12 cellular contexts compared by ENCODE assay signal in genomic region chr7:44961844-44962482, GRCh38. TPM values are rescaled to one million over a fixed set of nuclear protein-coding genes. Genes with fewer than 3 reads are reported as not detected.
DNase-seq lines count a peak whose midpoint lies in the region; ATAC-seq and TF ChIP-seq lines count a peak whose summit lies in the region.
"Had no signal": no experiment of that assay in that cellular context is flagged by ENCODE, and none has a peak within 500 bp of the region (broad histone marks: within the 10 kb centered on the region; RNA-seq: fewer than 3 reads in every experiment).

No MANE protein-coding gene starts in this region.

- H3K9me3 Mint-ChIP-seq in activated T-cell treated with anti-CD3 and anti-CD28 coated beads, Interleukin-2, amount 50 U/mL, for 4 hours: no peaks in the 10 kb centered on the region

- intact Hi-C loops in left lung (cut with DNase I): loop anchor here in 1 of 2 donors (10.0 kb wide), 1 partner anchor 173 kb away; no protein-coding TSS in a partner anchor

- H3K27ac ChIP-seq in left lung (no peak overlapping the region), stomach smooth muscle (ENCODE audit: low read length) (no peak overlapping the region)

- H3K36me3 ChIP-seq in left lung (peaks cover 0 to 51% of the 10 kb centered on the region in 2 donors), stomach smooth muscle (ENCODE audit: control insufficient read depth in 2 of 2, insufficient read depth in 2 of 2, low read length in 2 of 2) (no peaks in the 10 kb centered on the region)

- ATAC-seq in activated T-cell treated with anti-CD3 and anti-CD28 coated beads, Interleukin-2, amount 50 U/mL, for 4 hours: no peak
- ATAC-seq in left lung (peak; percentile 10), GM21619 (IDR thresholded peaks at IDR 0.05; ENCODE audit: unreplicated experiment) (no peak)

- no peak for TF ChIP-seq CTCF in left lung (IDR thresholded peaks at IDR 0.05)

- H3K36me3 Mint-ChIP-seq in activated T-cell treated with anti-CD3 and anti-CD28 coated beads, Interleukin-2, amount 50 U/mL, for 4 hours (ENCODE audit: insufficient read depth): peaks cover 16% of the 10 kb centered on the region

- no peak overlapping the region for H3K4me3 Mint-ChIP-seq in activated T-cell treated with anti-CD3 and anti-CD28 coated beads, Interleukin-2, amount 50 U/mL, for 4 hours

- H3K27me3 Mint-ChIP-seq in activated T-cell treated with anti-CD3 and anti-CD28 coated beads, Interleukin-2, amount 50 U/mL, for 4 hours (ENCODE audit: low read depth): no peaks in the 10 kb centered on the region

- H3K9me3 ChIP-seq in left lung (no peaks in the 10 kb centered on the region), stomach smooth muscle (ENCODE audit: control insufficient read depth in 2 of 2, low read length in 2 of 2) (no peaks in the 10 kb centered on the region)

- peaks cover 0 to 22% of the 10 kb centered on the region in 2 donors for H3K27me3 ChIP-seq in left lung
- H3K27me3 ChIP-seq in stomach smooth muscle (ENCODE audit: control insufficient read depth in 1 of 2, insufficient read depth in 2 of 2, low read length in 2 of 2): peaks cover 7 to 14% of the 10 kb centered on the region in 2 donors

- H3K4me1 ChIP-seq in left lung: no peaks in the 10 kb centered on the region
- H3K4me1 ChIP-seq in stomach smooth muscle (ENCODE audit: control insufficient read depth, insufficient read depth, low read length): peaks cover 13% of the 10 kb centered on the region

- H3K9ac ChIP-seq in stomach smooth muscle (ENCODE audit: low read length in 2 of 2): no peak overlapping the region

- peaks cover 19% of the 10 kb centered on the region for H3K4me1 Mint-ChIP-seq in activated T-cell treated with anti-CD3 and anti-CD28 coated beads, Interleukin-2, amount 50 U/mL, for 4 hours (ENCODE audit: low read depth)

- H3K4me3 ChIP-seq in left lung (peak overlapping the region; percentile 0 to 3), stomach smooth muscle (ENCODE audit: low read length in 2 of 2) (peak overlapping the region; percentile 19 to 71)

- DNase-seq in activated T-cell treated with anti-CD3 and anti-CD28 coated beads, Interleukin-2, amount 50 U/mL, for 1 hour: peak; percentile 20
- no peak for DNase-seq in activated T-cell treated with anti-CD3 and anti-CD28 coated beads, Interleukin-2, amount 50 U/mL, for 4 hours
- peak; percentile 65 for DNase-seq in activated CD8-positive, alpha-beta memory T cell treated with anti-CD3 and anti-CD28 coated beads, Interleukin-2, amount 50 U/mL, for 48 hours
- DNase-seq in left lung: peak in 1 of 2 donors; percentile 77
- DNase-seq in NCI-H187 (lab: John Stamatoyannopoulos, UW): no peak
- DNase-seq in RPMI8226: no peak
- DNase-seq: activated naive CD4-positive, alpha-beta T cell treated with Interleukin-2 at 50 U/mL for 16 hours; AML-193; NCI-H510A treated with DMSO at 0.1 percent for 48 hours; stimulated activated CD4-positive, alpha-beta T cell treated with anti-CD3 and anti-CD28 coated beads, Interleukin-4, amount 100 ng/mL, for 1 hour had no signal

RNA-seq across cellular contexts. Expression of gene MYO1G, which starts 16.9 kb away (rescaled TPM):
- total RNA-seq in activated T-cell treated with anti-CD3 and anti-CD28 coated beads, Interleukin-2, amount 50 U/mL, for 4 hours: 100 to 1,000 TPM; 120 to 205 (median 143) TPM
- 10 to 100 TPM; 23.9 to 40.9 TPM for total RNA-seq in left lung

RNA-seq across cellular contexts. Expression of gene CCM2, which starts 38.0 kb away (rescaled TPM):
- total RNA-seq in activated T-cell treated with anti-CD3 and anti-CD28 coated beads, Interleukin-2, amount 50 U/mL, for 4 hours: 10 to 100 TPM; 35.9 to 38.2 (median 36.6) TPM
- 10 to 100 TPM; 43.4 to 50.1 TPM for total RNA-seq in left lung

Comparison
In these comparisons a context has a peak if more than half of its experiments do, and no peak if none do; other contexts are left out.
1. DNase-seq: peak in activated T-cell treated with anti-CD3 and anti-CD28 coated beads, Interleukin-2, amount 50 U/mL, for 1 hour (single experiment) and activated CD8-positive, alpha-beta memory T cell treated with anti-CD3 and anti-CD28 coated beads, Interleukin-2, amount 50 U/mL, for 48 hours (single experiment); none in activated T-cell treated with anti-CD3 and anti-CD28 coated beads, Interleukin-2, amount 50 U/mL, for 4 hours (single experiment), NCI-H187 (0 of 2) and RPMI8226 (single experiment).